ENCODE assay signal across 13 cellular contexts in the genomic region with DNA sequence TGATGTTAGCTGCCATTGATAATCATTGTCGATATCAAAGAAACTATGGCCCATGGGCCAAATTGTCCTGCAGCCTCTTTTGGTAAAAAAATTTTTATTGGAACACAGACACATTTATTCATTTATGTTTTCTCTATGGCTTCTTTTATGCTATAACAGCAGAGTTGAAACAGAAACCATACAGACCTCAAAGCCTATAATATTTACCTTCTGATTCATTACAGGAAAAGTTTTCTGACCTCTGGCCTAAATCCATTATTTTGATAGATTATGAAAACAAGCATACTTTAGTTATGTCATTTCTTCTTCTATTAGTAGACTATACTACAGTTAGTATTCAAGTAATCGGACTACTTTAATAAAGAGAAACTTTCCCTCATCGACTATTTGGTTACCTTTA.
A peak's percentile ranks its signal among the peaks of the same experiment; 100 is the strongest.
DNase-seq lines count a peak whose midpoint lies in the region; ATAC-seq and TF ChIP-seq lines count a peak whose summit lies in the region.
"Had no signal": no experiment of that assay in that cellular context is flagged by ENCODE, and none has a peak within 500 bp of the region (broad histone marks: within the 10 kb centered on the region; RNA-seq: fewer than 3 reads in every experiment).

No MANE protein-coding gene starts in this region.

- dilution Hi-C loops in mammary epithelial cell (cut with HindIII; ENCODE audit: low sequenced_read_pairs), result no loop called here

- TF ChIP-seq CTCF in mammary epithelial cell (conservative IDR thresholded peaks at IDR 0.05 in 1 of 2, IDR thresholded peaks at IDR 0.05 in 1 of 2; ENCODE audit: extremely low read depth in 1 of 2, insufficient read depth in 1 of 2, low read depth in 1 of 2, low read length in 2 of 2), result no peak
- TF ChIP-seq CTCF in smooth muscle cell (IDR thresholded peaks at IDR 0.05; ENCODE audit: borderline replicate concordance, insufficient read depth, poor library complexity, severe bottlenecking), result no peak

- no peak overlapping the region for H3K9ac ChIP-seq in mammary epithelial cell (ENCODE audit: insufficient read depth, low read length)
- no peak overlapping the region for H3K9ac ChIP-seq in trophoblast cell (ENCODE audit: low read length)
- H3K9ac ChIP-seq in smooth muscle cell (ENCODE audit: low read depth), result no peak overlapping the region

- H3K4me3 ChIP-seq in mammary epithelial cell (replicated peaks in 1 of 3; ENCODE audit: insufficient read depth in 1 of 3, low read depth in 2 of 3, low read length in 3 of 3) (no peak overlapping the region), trophoblast cell (ENCODE audit: low read depth, low read length) (no peak overlapping the region), smooth muscle cell (no peak overlapping the region)
- H3K4me3 ChIP-seq: sigmoid colon had no signal

- no peak overlapping the region for H3K14ac ChIP-seq in trophoblast cell (ENCODE audit: low read length)

- 65% methylated on average over 3 of the region's 3 CpGs for WGBS in mammary epithelial cell (ENCODE audit: low coverage, missing lambda C conversion rate)
- no CpG with 5 or more reads among the region's 3 CpGs for WGBS in trophoblast cell (ENCODE audit: extremely low coverage, insufficient coverage, insufficient read length)
- WGBS in smooth muscle cell (ENCODE audit: low lambda C conversion rate), result 64% methylated on average over 3 of the region's 3 CpGs

- intact Hi-C loops in mammary epithelial cell (cut with micrococcal nuclease), result no loop called here
- intact Hi-C loops in Right ventricle myocardium inferior (cut with DNase I), result no loop called here

- no peak overlapping the region for H2BK5ac ChIP-seq in trophoblast cell (ENCODE audit: low read depth, low read length, poor library complexity)

- peak; percentile 57 for DNase-seq in mammary epithelial cell
- DNase-seq in Right ventricle myocardium inferior (ENCODE audit: missing footprints), result no peak
- no peak for DNase-seq in NCI-H226
- DNase-seq in trophoblast cell, result no peak
- DNase-seq in smooth muscle cell (lab: John Stamatoyannopoulos, UW; ENCODE audit: unreplicated experiment), result no peak
- DNase-seq: activated CD4-positive, alpha-beta T cell treated with anti-CD3 and anti-CD28 coated beads, Interleukin-2, amount 10 ng/mL, durations not matched to agents 7 days and 5 days; kidney glomerular epithelial cell; NCI-H187 treated with DMSO at 0.1 percent for 48 hours; sigmoid colon had no signal

- H3K4me2 ChIP-seq in mammary epithelial cell (ENCODE audit: insufficient read depth, low read depth, low read length), result no peak overlapping the region
- H3K4me2 ChIP-seq in trophoblast cell (ENCODE audit: low read length), result no peak overlapping the region
- no peak overlapping the region for H3K4me2 ChIP-seq in smooth muscle cell

- H4K20me1 ChIP-seq in mammary epithelial cell (ENCODE audit: insufficient read depth, low read length), result no peaks in the 10 kb centered on the region
- no peaks in the 10 kb centered on the region for H4K20me1 ChIP-seq in smooth muscle cell (ENCODE audit: low read depth)

- H4K8ac ChIP-seq in trophoblast cell (ENCODE audit: low read depth, low read length), result no peak overlapping the region

- H3K27me3 ChIP-seq in mammary epithelial cell (ENCODE audit: insufficient read depth, low read length), result no peaks in the 10 kb centered on the region
- no peaks in the 10 kb centered on the region for H3K27me3 ChIP-seq in trophoblast cell (ENCODE audit: insufficient read depth, low read length)
- H3K27me3 ChIP-seq in smooth muscle cell (ENCODE audit: low read depth), result no peaks in the 10 kb centered on the region
- H3K27me3 ChIP-seq: sigmoid colon had no signal

- no peaks in the 10 kb centered on the region for H3K79me1 ChIP-seq in trophoblast cell (ENCODE audit: low read length)

- no peak overlapping the region for H3K27ac ChIP-seq in mammary epithelial cell (ENCODE audit: insufficient read depth, low read depth, low read length)
- H3K27ac ChIP-seq in trophoblast cell (ENCODE audit: low read depth, low read length), result no peak overlapping the region
- no peak overlapping the region for H3K27ac ChIP-seq in smooth muscle cell (ENCODE audit: low read depth)
- H3K27ac ChIP-seq: sigmoid colon had no signal

- H3K9me3 ChIP-seq in mammary epithelial cell (replicated peaks; ENCODE audit: insufficient read depth, low read length) (no peaks in the 10 kb centered on the region), trophoblast cell (ENCODE audit: insufficient read depth, low read depth, low read length) (no peaks in the 10 kb centered on the region), smooth muscle cell (replicated peaks; ENCODE audit: low read depth) (no peaks in the 10 kb centered on the region)
- H3K9me3 ChIP-seq: sigmoid colon had no signal

- no peak overlapping the region for H2AK5ac ChIP-seq in trophoblast cell (ENCODE audit: low read length)

- peak; percentile 59 for ATAC-seq in GM18502 (IDR thresholded peaks at IDR 0.05; ENCODE audit: poor library complexity, unreplicated experiment)
- ATAC-seq in GM21447 (IDR thresholded peaks at IDR 0.05; ENCODE audit: unreplicated experiment), result peak; percentile 63
- ATAC-seq in HG03280 (IDR thresholded peaks at IDR 0.05; ENCODE audit: unreplicated experiment), result peak; percentile 56
- no peak for ATAC-seq in Right ventricle myocardium inferior
- ATAC-seq: natural killer cell treated with Interleukin-12 subunit alpha and Interleukin-12 subunit beta and Interleukin-15 and Interleukin-18, amount 100 ng/mL, for 72 hours had no signal

- in situ Hi-C loops in mammary epithelial cell (cut with MboI; ENCODE audit: low sequenced_read_pairs in 2 of 2), result no loop called here

- H3K23ac ChIP-seq in trophoblast cell (ENCODE audit: low read length), result no peak overlapping the region

- no TSS peak for BruUV-seq in mammary epithelial cell (replicated peaks; lab: Mats Ljungman, UMichigan)

- CTCF ChIA-PET in mammary epithelial cell (lab: Charles Lee; ENCODE audit: low non-redundant PET), result no interaction called here

- H3K79me2 ChIP-seq in mammary epithelial cell (ENCODE audit: insufficient read depth, low read length) (no peaks in the 10 kb centered on the region), trophoblast cell (ENCODE audit: control insufficient read depth, insufficient read depth, low read length, poor library complexity) (no peaks in the 10 kb centered on the region), smooth muscle cell (ENCODE audit: low read depth) (no peaks in the 10 kb centered on the region)

- no peak overlapping the region for H2BK120ac ChIP-seq in trophoblast cell (ENCODE audit: insufficient read depth, low read length, poor library complexity)

- no peak overlapping the region for H3K4ac ChIP-seq in trophoblast cell (ENCODE audit: low read depth, low read length)

- no peak overlapping the region for H3K18ac ChIP-seq in trophoblast cell (ENCODE audit: low read length)

- H2AFZ ChIP-seq in mammary epithelial cell (ENCODE audit: low read depth, low read length), result no peak overlapping the region
- H2AFZ ChIP-seq in trophoblast cell (ENCODE audit: insufficient read depth, low read length, poor library complexity), result no peak overlapping the region
- no peak overlapping the region for H2AFZ ChIP-seq in smooth muscle cell (ENCODE audit: low read depth)

- no peaks in the 10 kb centered on the region for H3K36me3 ChIP-seq in mammary epithelial cell (ENCODE audit: insufficient read depth, low read length)
- H3K36me3 ChIP-seq in trophoblast cell (ENCODE audit: control insufficient read depth in 1 of 2, insufficient read depth in 2 of 2, low read length in 2 of 2), result no peaks in the 10 kb centered on the region
- H3K36me3 ChIP-seq in smooth muscle cell (ENCODE audit: low read depth), result no peaks in the 10 kb centered on the region
- H3K36me3 ChIP-seq: sigmoid colon had no signal

- H4K91ac ChIP-seq in trophoblast cell (ENCODE audit: low read depth, low read length), result no peak overlapping the region

- H4K12ac ChIP-seq in trophoblast cell (ENCODE audit: low read depth, low read length), result no peak overlapping the region

- peaks cover 11% of the 10 kb centered on the region for H3K4me1 ChIP-seq in mammary epithelial cell (ENCODE audit: insufficient read depth, low read length)
- no peaks in the 10 kb centered on the region for H3K4me1 ChIP-seq in trophoblast cell (ENCODE audit: control insufficient read depth in 1 of 2, insufficient read depth in 2 of 2, low read length in 2 of 2)
- H3K4me1 ChIP-seq in smooth muscle cell (ENCODE audit: low read depth), result peaks cover 3% of the 10 kb centered on the region
- H3K4me1 ChIP-seq: sigmoid colon had no signal

- H3F3A ChIP-seq in smooth muscle cell (ENCODE audit: low read depth), result no peaks in the 10 kb centered on the region

- H2BK12ac ChIP-seq in trophoblast cell (ENCODE audit: low read length), result no peak overlapping the region
